Comparison of ENCODE assay signal across 8 cellular contexts in genomic region chrX:119790977-119791436, GRCh38. TPM values are rescaled to one million over a fixed set of nuclear protein-coding genes. Genes with fewer than 3 reads are reported as not detected.
A peak's percentile ranks its signal among the peaks of the same experiment; 100 is the strongest.
DNase-seq lines count a peak whose midpoint lies in the region; ATAC-seq and TF ChIP-seq lines count a peak whose summit lies in the region.

No MANE protein-coding gene starts in this region.

- peaks cover 0 to 15% (median 11%) of the 10 kb centered on the region in 11 experiments; a peak in 16 of 22 replicates for H3K9me3 ChIP-seq in BLaER1 treated with 17β-estradiol and CSF1 and Interleukin-3, amounts not matched to agents 10 nM and 100 nM (replicated peaks in 1 of 11)
- no peaks in the 10 kb centered on the region for H3K9me3 ChIP-seq in right lobe of liver

- TF ChIP-seq CTCF in chondrocyte (IDR thresholded peaks at IDR 0.05) (peak; percentile 54), right lobe of liver (IDR thresholded peaks at IDR 0.05) (peak in 3 of 4 donors; percentile 11 to 19 (median 19))

- H3K27me3 Mint-ChIP-seq in chondrocyte (ENCODE audit: low read depth) = no peaks in the 10 kb centered on the region

- peak; percentile 14 for ATAC-seq in GM19372 (IDR thresholded peaks at IDR 0.05; ENCODE audit: low read depth, unreplicated experiment)
- ATAC-seq in HG03520 (IDR thresholded peaks at IDR 0.05; ENCODE audit: unreplicated experiment) = peak; percentile 14
- peak; percentile 45 to 50 (median 48) for ATAC-seq in right lobe of liver

- H3K4me1 Mint-ChIP-seq in chondrocyte (ENCODE audit: low read depth) = peaks cover 32% of the 10 kb centered on the region

- H3K36me3 Mint-ChIP-seq in chondrocyte (ENCODE audit: low read depth) = peaks cover 5% of the 10 kb centered on the region

- WGBS in right lobe of liver (ENCODE audit: insufficient coverage, low coverage, low lambda C conversion rate, missing lambda C conversion rate) = 20% methylated on average over 26 of the region's 31 CpGs

- peaks cover 46 to 54% (median 51%) of the 10 kb centered on the region in 11 experiments for H4K20me1 ChIP-seq in BLaER1 treated with 17β-estradiol and CSF1 and Interleukin-3, amounts not matched to agents 10 nM and 100 nM

- peak overlapping the region; percentile 73 to 92 (median 80); a peak in 19 of 22 replicates for H3K4me2 ChIP-seq in BLaER1 treated with 17β-estradiol and CSF1 and Interleukin-3, amounts not matched to agents 10 nM and 100 nM

- intact Hi-C loops in right lobe of liver (cut with DNase I) = no loop called here

- peaks cover 39 to 47% (median 41%) of the 10 kb centered on the region in 11 experiments for H3K36me3 ChIP-seq in BLaER1 treated with 17β-estradiol and CSF1 and Interleukin-3, amounts not matched to agents 10 nM and 100 nM
- peaks cover 0 to 18% (median 0%) of the 10 kb centered on the region in 4 donors for H3K36me3 ChIP-seq in right lobe of liver

- H3K27me3 ChIP-seq in BLaER1 treated with 17β-estradiol and CSF1 and Interleukin-3, amounts not matched to agents 10 nM and 100 nM = no peaks in the 10 kb centered on the region
- H3K27me3 ChIP-seq in right lobe of liver = no peaks in the 10 kb centered on the region

- H3K27ac Mint-ChIP-seq in chondrocyte (ENCODE audit: unreplicated experiment) = peak overlapping the region; percentile 96

- peak overlapping the region; percentile 74 to 96 (median 94) for H3K27ac ChIP-seq in BLaER1 treated with 17β-estradiol and CSF1 and Interleukin-3, amounts not matched to agents 10 nM and 100 nM
- H3K27ac ChIP-seq in right lobe of liver = peak overlapping the region; percentile 92 to 98 (median 95)

- peaks cover 3% of the 10 kb centered on the region for H3K9me3 Mint-ChIP-seq in chondrocyte (ENCODE audit: low read depth)

- peaks cover 38 to 51% (median 43%) of the 10 kb centered on the region in 10 experiments for H3K4me1 ChIP-seq in BLaER1 treated with 17β-estradiol and CSF1 and Interleukin-3, amounts not matched to agents 10 nM and 100 nM
- H3K4me1 ChIP-seq in right lobe of liver = peaks cover 0 to 6% (median 0%) of the 10 kb centered on the region in 4 donors

- peak overlapping the region; percentile 74 to 87 (median 80) for H3K4me3 ChIP-seq in BLaER1 treated with 17β-estradiol and CSF1 and Interleukin-3, amounts not matched to agents 10 nM and 100 nM
- peak overlapping the region; percentile 55 to 67 (median 67) for H3K4me3 ChIP-seq in right lobe of liver

- H3K4me3 Mint-ChIP-seq in chondrocyte (ENCODE audit: unreplicated experiment) = peak overlapping the region; percentile 89

- no peak for TF ChIP-seq POLR2A in right lobe of liver (IDR thresholded peaks at IDR 0.05)

- DNase-seq in T-helper 9 cell (peak; percentile 9), chondrocyte (ENCODE audit: low spot score) (no peak), right lobe of liver (peak in 2 of 3 donors; percentile 21 to 44), ureter (ENCODE audit: low spot score) (no peak)
- DNase-seq in stimulated activated CD8-positive, alpha-beta memory T cell treated with anti-CD3 and anti-CD28 coated beads, Interleukin-12 subunit alpha, Interleukin-12 subunit beta, amount 100 ng/mL, for 4 hours (ENCODE audit: low read depth) = peak; percentile 23

- peak overlapping the region; percentile 91 to 98 (median 95) for H3K9ac ChIP-seq in BLaER1 treated with 17β-estradiol and CSF1 and Interleukin-3, amounts not matched to agents 10 nM and 100 nM

RNA-seq across cellular contexts. Expression of gene RPL39, which starts 0.4 kb away (rescaled TPM):
- total RNA-seq in chondrocyte (1,187 to 1,330 TPM (median 1,209 TPM) in 3 replicates), right lobe of liver (1,000 to 10,000 TPM in 2 of 6 experiments, 100 to 1,000 TPM in 4; 587 to 2,308 (median 667) TPM), ureter (1,906 TPM)

RNA-seq across cellular contexts. Expression of gene SOWAHD, which starts 32.6 kb away (rescaled TPM):
- total RNA-seq in chondrocyte = 0.23 to 0.40 TPM in 2 of 3 replicates, not detected in the other
- 1 to 10 TPM in 1 of 6 experiments, under 1 TPM in 4, not detected in 1; 0.19 to 1.2 (median 0.29) TPM for total RNA-seq in right lobe of liver
- total RNA-seq in ureter = 0.57 TPM

Comparison
In these comparisons a context has a peak if more than half of its experiments do, and no peak if none do; other contexts are left out.
1. DNase-seq: peak in T-helper 9 cell (single experiment), right lobe of liver (2 of 3) and stimulated activated CD8-positive, alpha-beta memory T cell treated with anti-CD3 and anti-CD28 coated beads, Interleukin-12 subunit alpha, Interleukin-12 subunit beta, amount 100 ng/mL, for 4 hours (single experiment); none in chondrocyte (single experiment) and ureter (single experiment).
2. Peak in every context shown above with its lines, with median percentiles within 50 percentile points of each other: ATAC-seq.